ENCODE assay signal across 21 cellular contexts in genomic region chr5:84715087-84715486, GRCh38.
DNase-seq lines count a peak whose midpoint lies in the region; ATAC-seq, FAIRE-seq and TF ChIP-seq lines count a peak whose summit lies in the region.
"Had no signal": no experiment of that assay in that cellular context is flagged by ENCODE, and none has a peak within 500 bp of the region (broad histone marks: within the 10 kb centered on the region; RNA-seq: fewer than 3 reads in every experiment).

No MANE protein-coding gene starts in this region.

- H3K14ac ChIP-seq in IMR-90 (replicated peaks; ENCODE audit: low read depth, low read length), result no peak overlapping the region

- H3K9ac ChIP-seq in IMR-90 (ENCODE audit: low read depth, low read length), result no peak overlapping the region
- H3K9ac ChIP-seq in kidney (ENCODE audit: low read length in 2 of 2), result no peak overlapping the region
- H3K9ac ChIP-seq: BLaER1, KMS-11 had no signal

- CTCF ChIA-PET in IMR-90 (lab: Yijun Ruan, JAX), result no interaction called here

- H3K4ac ChIP-seq in IMR-90 (ENCODE audit: low read depth, low read length), result no peak overlapping the region

- WGBS in IMR-90 (ENCODE audit: extremely low coverage in 2 of 2, insufficient read length in 1 of 2), 2 experiments, result no CpG with 5 or more reads among the region's 1 CpG

- H3K27ac ChIP-seq in IMR-90 (ENCODE audit: insufficient read depth, low read length), result no peak overlapping the region
- peak overlapping the region; percentile 24 for H3K27ac ChIP-seq in RWPE2 (ENCODE audit: poor library complexity, severe bottlenecking)
- no peak overlapping the region for H3K27ac ChIP-seq in kidney (ENCODE audit: low read depth in 2 of 2, low read length in 2 of 2)
- H3K27ac ChIP-seq: BLaER1, KMS-11 had no signal

- no peak overlapping the region for H2AK9ac ChIP-seq in IMR-90 (replicated peaks; ENCODE audit: low read depth, low read length, poor library complexity)

- no peak overlapping the region for H2BK120ac ChIP-seq in IMR-90 (ENCODE audit: low read depth, low read length)

- H2AFZ ChIP-seq in IMR-90 (replicated peaks; ENCODE audit: low read length, poor library complexity), result no peak overlapping the region

- dilution Hi-C loops in IMR-90 (cut with HindIII; ENCODE audit: low sequenced_read_pairs, unreplicated experiment), result no loop called here

- in situ Hi-C loops in IMR-90 (cut with MboI; ENCODE audit: low sequenced_read_pairs), result no loop called here

- H3K4me1 ChIP-seq in IMR-90 (ENCODE audit: control insufficient read depth, insufficient read depth, low read length), result no peaks in the 10 kb centered on the region
- H3K4me1 ChIP-seq in RWPE2 (ENCODE audit: insufficient read depth, poor library complexity, severe bottlenecking), result peaks cover 12% of the 10 kb centered on the region
- no peaks in the 10 kb centered on the region for H3K4me1 ChIP-seq in kidney (ENCODE audit: control insufficient read depth in 1 of 2, insufficient read depth in 1 of 2, low read depth in 1 of 2, low read length in 2 of 2)

- POLR2A ChIA-PET in IMR-90 (lab: Charles Lee; ENCODE audit: unreplicated experiment), result no interaction called here

- no peak overlapping the region for H4K91ac ChIP-seq in IMR-90 (ENCODE audit: insufficient read depth, low read depth, low read length)

- H3K36me3 ChIP-seq in IMR-90 (ENCODE audit: control insufficient read depth, insufficient read depth, low read length) (no peaks in the 10 kb centered on the region), RWPE2 (ENCODE audit: low read depth) (no peaks in the 10 kb centered on the region), kidney (ENCODE audit: control insufficient read depth in 1 of 2, insufficient read depth in 2 of 2, low read length in 2 of 2) (no peaks in the 10 kb centered on the region)
- H3K36me3 ChIP-seq: BLaER1, MG63 had no signal

- no peaks in the 10 kb centered on the region for H4K20me1 ChIP-seq in IMR-90 (ENCODE audit: insufficient read depth, low read length)
- H4K20me1 ChIP-seq: BLaER1 had no signal

- H3K4me2 ChIP-seq in IMR-90 (ENCODE audit: low read depth, low read length), result no peak overlapping the region
- H3K4me2 ChIP-seq: BLaER1, KMS-11 had no signal

- no peaks in the 10 kb centered on the region for H3K9me3 ChIP-seq in IMR-90 (ENCODE audit: control insufficient read depth, insufficient read depth, low read length)
- H3K9me3 ChIP-seq in RWPE2 (ENCODE audit: severe bottlenecking), result no peaks in the 10 kb centered on the region
- no peaks in the 10 kb centered on the region for H3K9me3 ChIP-seq in kidney (ENCODE audit: control insufficient read depth in 1 of 2, low read length in 2 of 2)

- H2BK5ac ChIP-seq in IMR-90 (ENCODE audit: low read depth, low read length, poor library complexity, severe bottlenecking), result no peak overlapping the region

- no peak overlapping the region for H4K8ac ChIP-seq in IMR-90 (ENCODE audit: low read depth in 2 of 2, low read length in 2 of 2)

- DNase-seq in IMR-90 (no peak), RWPE2 (ENCODE audit: low spot score) (no peak), choroid plexus epithelial cell (ENCODE audit: low read depth) (peak; percentile 60), iris pigment epithelial cell (ENCODE audit: low read depth) (peak; percentile 44), DMS153 treated with DMSO at 0.1 percent for 48 hours (lab: John Stamatoyannopoulos, UW; ENCODE audit: unreplicated experiment) (no peak), kidney (no peak)
- no peak for DNase-seq in activated CD4-positive, alpha-beta T cell treated with anti-CD3 and anti-CD28 coated beads, Interleukin-2, amount 50 U/mL, for 4 hours
- DNase-seq: CD4-positive, alpha-beta memory T cell; DMS153; EL; MG63; NCI-H1092; NCI-H146; NCI-H2081 treated with DMSO at 0.1 percent for 48 hours; RPMI8226; SIG-M5 had no signal

- H3K4me3 ChIP-seq in IMR-90 (ENCODE audit: insufficient read depth, low read depth, low read length) (no peak overlapping the region), RWPE2 (ENCODE audit: severe bottlenecking) (no peak overlapping the region), choroid plexus epithelial cell (ENCODE audit: low read depth, low read length) (no peak overlapping the region), kidney (ENCODE audit: low read length in 2 of 2) (no peak overlapping the region)
- H3K4me3 ChIP-seq: BLaER1, MG63 had no signal

- H3K23ac ChIP-seq in IMR-90 (ENCODE audit: low read depth, low read length), result no peak overlapping the region

- no peak overlapping the region for H3K18ac ChIP-seq in IMR-90 (ENCODE audit: low read depth, low read length)

- H3K9me1 ChIP-seq in IMR-90 (ENCODE audit: insufficient read depth, low read length), result no peaks in the 10 kb centered on the region

- ATAC-seq in IMR-90 (ENCODE audit: low read depth) (no peak), RWPE2 (ENCODE audit: low read depth) (peak; percentile 62; the same call in 2 of the 3 replicates), HG03280 (IDR thresholded peaks at IDR 0.05; ENCODE audit: unreplicated experiment) (no peak)
- ATAC-seq: SK-N-SH treated with all-trans-retinoic acid at 6 μM for 48 hours had no signal

- no peak overlapping the region for H2BK20ac ChIP-seq in IMR-90 (ENCODE audit: low read depth, low read length)

- TF ChIP-seq POLR2A in IMR-90 (IDR thresholded peaks at IDR 0.05; ENCODE audit: low read depth, low read length), result no peak

- H3K56ac ChIP-seq in IMR-90 (ENCODE audit: extremely low read depth, insufficient read depth, low read length), result no peak overlapping the region

- intact Hi-C loops in IMR-90 (cut with micrococcal nuclease), result no loop called here
- intact Hi-C loops in kidney (cut with DNase I), result no loop called here

- H3K27me3 ChIP-seq in IMR-90 (ENCODE audit: control insufficient read depth, insufficient read depth, low read length) (no peaks in the 10 kb centered on the region), RWPE2 (ENCODE audit: insufficient read depth, poor library complexity, severe bottlenecking) (no peaks in the 10 kb centered on the region)
- H3K27me3 ChIP-seq: BLaER1, MG63 had no signal

- no peak for TF ChIP-seq RAD21 in IMR-90 (IDR thresholded peaks at IDR 0.05; ENCODE audit: low read length)

- TF ChIP-seq CTCF in IMR-90 (conservative IDR thresholded peaks at IDR 0.05; ENCODE audit: low read depth, low read length), result no peak
- TF ChIP-seq CTCF in RWPE2 (IDR thresholded peaks at IDR 0.05; ENCODE audit: poor library complexity, severe bottlenecking), result no peak
- TF ChIP-seq CTCF in choroid plexus epithelial cell (conservative IDR thresholded peaks at IDR 0.05; ENCODE audit: low read depth, low read length), result no peak
- TF ChIP-seq CTCF in kidney (IDR thresholded peaks at IDR 0.05; ENCODE audit: borderline replicate concordance, extremely low read depth, insufficient read depth), result no peak

- H2BK15ac ChIP-seq in IMR-90 (ENCODE audit: low read depth, low read length), result no peak overlapping the region

- no TSS peak for BruUV-seq in IMR-90 (replicated peaks; lab: Mats Ljungman, UMichigan)

- no peak overlapping the region for H2AK5ac ChIP-seq in IMR-90 (ENCODE audit: low read depth, low read length)

- FAIRE-seq in kidney (lab: Jason Lieb, UNC), result no peak
- FAIRE-seq: GM12891 had no signal

- no peak overlapping the region for H4K5ac ChIP-seq in IMR-90 (ENCODE audit: low read depth, low read length)

- no peaks in the 10 kb centered on the region for H3K79me1 ChIP-seq in IMR-90 (ENCODE audit: low read depth in 1 of 2, low read length in 2 of 2)

TF ChIP-seq in IMR-90, 13 proteins besides CTCF, POLR2A, EP300 and RAD21:
- TF ChIP-seq NFE2L2 (IDR thresholded peaks at IDR 0.05; ENCODE audit: low read depth, low read length) (no peak), MAFK (IDR thresholded peaks at IDR 0.05; ENCODE audit: low read depth, low read length) (no peak), CEBPB (IDR thresholded peaks at IDR 0.05; ENCODE audit: low read depth, low read length) (0 out of 2 replicates have a peak, but pooled peaks have one; percentile 11), MXI1 (IDR thresholded peaks at IDR 0.05; ENCODE audit: borderline replicate concordance, low read depth, low read length) (no peak), FOS (IDR thresholded peaks at IDR 0.05; ENCODE audit: low read depth, low read length) (no peak), USF2 (IDR thresholded peaks at IDR 0.05; ENCODE audit: low read depth, low read length) (no peak)

Comparison
In these comparisons a context has a peak if more than half of its experiments do, and no peak if none do; other contexts are left out.
1. DNase-seq: peak in choroid plexus epithelial cell (single experiment) and iris pigment epithelial cell (single experiment); none in IMR-90 (single experiment), RWPE2 (single experiment), activated CD4-positive, alpha-beta T cell treated with anti-CD3 and anti-CD28 coated beads, Interleukin-2, amount 50 U/mL, for 4 hours (0 of 2), DMS153 treated with DMSO at 0.1 percent for 48 hours (single experiment) and kidney (single experiment).